14 cellular contexts compared by ENCODE assay signal in the genomic region with DNA sequence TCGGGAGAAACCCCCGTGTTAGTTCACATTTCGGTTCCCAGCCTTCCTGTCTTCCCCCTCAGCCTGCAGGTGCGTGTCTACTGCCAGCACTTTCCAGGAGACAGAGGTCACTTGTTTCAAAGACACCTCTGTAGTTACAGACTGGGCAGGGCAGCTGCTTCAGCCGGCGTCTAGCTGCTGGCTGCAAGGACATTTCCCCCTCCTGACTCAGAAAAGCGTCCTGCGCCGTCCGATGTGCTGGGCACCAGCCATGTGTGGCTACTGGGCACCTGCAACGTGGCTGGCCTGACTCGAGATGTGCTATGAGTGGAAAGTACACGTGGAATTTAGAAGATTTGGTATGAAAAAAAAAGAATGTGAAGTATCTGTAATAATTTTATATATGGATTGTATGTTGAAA. TPM values are rescaled to one million over a fixed set of nuclear protein-coding genes. Genes with fewer than 3 reads are reported as not detected.
DNase-seq lines count a peak whose midpoint lies in the region; ATAC-seq and TF ChIP-seq lines count a peak whose summit lies in the region.
"Had no signal": no experiment of that assay in that cellular context is flagged by ENCODE, and none has a peak within 500 bp of the region (broad histone marks: within the 10 kb centered on the region; RNA-seq: fewer than 3 reads in every experiment).

No MANE protein-coding gene starts in this region.

- H3K36me3 Mint-ChIP-seq in H9 (ENCODE audit: insufficient read depth in 1 of 3, low read depth in 3 of 3), result peaks cover 9 to 16% (median 12%) of the 10 kb centered on the region in 3 experiments; a peak in 6 of 7 replicates

- no peak overlapping the region for H3K4me3 Mint-ChIP-seq in H9

- H3K27me3 ChIP-seq in H9 (ENCODE audit: insufficient read depth, low read length) (no peaks in the 10 kb centered on the region), mammary epithelial cell (ENCODE audit: insufficient read depth, low read length) (no peaks in the 10 kb centered on the region), psoas muscle (ENCODE audit: insufficient read depth in 3 of 3, low read length in 2 of 3) (no peaks in the 10 kb centered on the region)

- H2BK12ac ChIP-seq in H9 (ENCODE audit: insufficient read length, low read depth, low read length), result no peak overlapping the region

- in situ Hi-C loops in mammary epithelial cell (cut with MboI; ENCODE audit: low sequenced_read_pairs in 2 of 2), result no loop called here

- no peak for TF ChIP-seq CTCF in H9 (conservative IDR thresholded peaks at IDR 0.05)
- no peak for TF ChIP-seq CTCF in mammary epithelial cell (conservative IDR thresholded peaks at IDR 0.05 in 1 of 2, IDR thresholded peaks at IDR 0.05 in 1 of 2; ENCODE audit: extremely low read depth in 1 of 2, insufficient read depth in 1 of 2, low read depth in 1 of 2, low read length in 2 of 2)
- no peak for TF ChIP-seq CTCF in psoas muscle (IDR thresholded peaks at IDR 0.05)

- peaks cover 7% of the 10 kb centered on the region for H3K79me1 ChIP-seq in H9 (ENCODE audit: insufficient read depth, low read depth, low read length, poor library complexity, severe bottlenecking)

- H4K5ac ChIP-seq in H9 (ENCODE audit: insufficient read length, low read depth, low read length), result no peak overlapping the region

- peaks cover 8% of the 10 kb centered on the region for H3K36me3 ChIP-seq in mammary epithelial cell (ENCODE audit: insufficient read depth, low read length)
- peaks cover 0 to 22% of the 10 kb centered on the region in 2 donors for H3K36me3 ChIP-seq in psoas muscle (ENCODE audit: insufficient read depth in 1 of 2, low read depth in 1 of 2)

- H2AK5ac ChIP-seq in H9 (ENCODE audit: insufficient read length, low read length), result no peak overlapping the region

- H2BK120ac ChIP-seq in H9 (ENCODE audit: low read depth, low read length, poor library complexity, severe bottlenecking), result no peak overlapping the region

- H2BK20ac ChIP-seq in H9 (ENCODE audit: low read depth, low read length, poor library complexity, severe bottlenecking), result no peak overlapping the region

- H3K9me3 ChIP-seq in H9 (ENCODE audit: control insufficient read depth, low read depth, low read length) (no peaks in the 10 kb centered on the region), mammary epithelial cell (replicated peaks; ENCODE audit: insufficient read depth, low read length) (no peaks in the 10 kb centered on the region), psoas muscle (no peaks in the 10 kb centered on the region)

- no peaks in the 10 kb centered on the region for H3K9me3 Mint-ChIP-seq in H9

- H2BK5ac ChIP-seq in H9 (ENCODE audit: insufficient read length, low read length), result no peak overlapping the region

- H3K27me3 Mint-ChIP-seq in H9 (ENCODE audit: low read depth), result no peaks in the 10 kb centered on the region

- H3K4me2 ChIP-seq in H9 (ENCODE audit: insufficient read depth, insufficient read length, low read length) (no peak overlapping the region), mammary epithelial cell (ENCODE audit: insufficient read depth, low read depth, low read length) (no peak overlapping the region)

- no peak overlapping the region for H4K91ac ChIP-seq in H9 (ENCODE audit: insufficient read length, low read depth, low read length)

- H3K79me2 ChIP-seq in H9 (ENCODE audit: insufficient read depth, low read length), result peaks cover 14% of the 10 kb centered on the region; the same call in 1 of the 2 replicates
- peaks cover 95% of the 10 kb centered on the region for H3K79me2 ChIP-seq in mammary epithelial cell (ENCODE audit: insufficient read depth, low read length)

- H3K23ac ChIP-seq in H9 (ENCODE audit: insufficient read length, low read depth, low read length), result no peak overlapping the region

- H2BK15ac ChIP-seq in H9 (ENCODE audit: low read depth, low read length), result no peak overlapping the region

- DNase-seq in H9 (no peak), mammary epithelial cell (peak; percentile 5), left kidney (ENCODE audit: low read depth, low spot score) (peak; percentile 63), psoas muscle (peak; percentile 62 to 78)
- DNase-seq in activated CD4-positive, alpha-beta T cell treated with anti-CD3 and anti-CD28 coated beads, Interleukin-2, amount 50 U/mL, for 4 hours, result no peak
- DNase-seq: Kasumi-1; NCI-H1694; NCI-H524; stimulated activated CD4-positive, alpha-beta T cell treated with anti-CD3 and anti-CD28 coated beads, Interleukin-4, amount 100 ng/mL, for 1 hour had no signal

- intact Hi-C loops in mammary epithelial cell (cut with micrococcal nuclease), result no loop called here
- intact Hi-C loops in psoas muscle (cut with DNase I), result no loop called here

- H3K27ac Mint-ChIP-seq in H9, result peak overlapping the region in 2 of 3 experiments; percentile 80 to 86; a peak in 2 of 7 replicates

- no peak overlapping the region for H3K4ac ChIP-seq in H9 (ENCODE audit: low read depth, low read length)

- CTCF ChIA-PET in mammary epithelial cell (lab: Charles Lee; ENCODE audit: low non-redundant PET), result no interaction called here

- no peak overlapping the region for H3K56ac ChIP-seq in H9 (ENCODE audit: insufficient read length, low read depth, low read length)

- BruUV-seq in mammary epithelial cell (replicated peaks; lab: Mats Ljungman, UMichigan), result no TSS peak

- H3K27ac ChIP-seq in H9 (ENCODE audit: insufficient read length, low read depth, low read length) (no peak overlapping the region), mammary epithelial cell (ENCODE audit: insufficient read depth, low read depth, low read length) (no peak overlapping the region), psoas muscle (peak overlapping the region; percentile 41)

- no peak overlapping the region; the same call in 1 of the 2 replicates for H3K14ac ChIP-seq in H9 (ENCODE audit: insufficient read depth, low read length)

- no peak overlapping the region for H3T11ph ChIP-seq in H9 (ENCODE audit: low read length)

- H3K4me1 ChIP-seq in H9 (ENCODE audit: insufficient read depth, low read length), result no peaks in the 10 kb centered on the region
- peaks cover 2% of the 10 kb centered on the region for H3K4me1 ChIP-seq in mammary epithelial cell (ENCODE audit: insufficient read depth, low read length)
- peaks cover 74% of the 10 kb centered on the region for H3K4me1 ChIP-seq in psoas muscle

- H4K8ac ChIP-seq in H9 (replicated peaks; ENCODE audit: insufficient read length, low read depth, low read length), result no peak overlapping the region

- H3K23me2 ChIP-seq in H9 (ENCODE audit: insufficient read length, low read depth, low read length, poor library complexity, severe bottlenecking), result no peaks in the 10 kb centered on the region

- H3K9ac ChIP-seq in H9 (ENCODE audit: extremely low read depth, insufficient read length, low read length) (no peak overlapping the region), mammary epithelial cell (ENCODE audit: insufficient read depth, low read length) (no peak overlapping the region)

- H4K20me1 ChIP-seq in H9 (ENCODE audit: control insufficient read depth, insufficient read depth, insufficient read length) (no peaks in the 10 kb centered on the region), mammary epithelial cell (ENCODE audit: insufficient read depth, low read length) (no peaks in the 10 kb centered on the region)

- peaks cover 17 to 41% of the 10 kb centered on the region in 2 experiments for H3K4me1 Mint-ChIP-seq in H9

- dilution Hi-C loops in mammary epithelial cell (cut with HindIII; ENCODE audit: low sequenced_read_pairs), result no loop called here

- 100% methylated on average over 1 of the region's 13 CpGs for WGBS in H9 (ENCODE audit: extremely low coverage, insufficient read length, low lambda C conversion rate)
- WGBS in mammary epithelial cell (ENCODE audit: low coverage, missing lambda C conversion rate), result 35% methylated on average over 13 of the region's 13 CpGs
- 23 to 32% (median 26%) methylated on average over 13 of the region's 13 CpGs for WGBS in psoas muscle, 3 donors

- H3K4me3 ChIP-seq in mammary epithelial cell (replicated peaks in 1 of 3; ENCODE audit: insufficient read depth in 1 of 3, low read depth in 2 of 3, low read length in 3 of 3) (no peak overlapping the region), psoas muscle (no peak overlapping the region)

- ATAC-seq in psoas muscle (peak; percentile 78 to 85 (median 80)), GM18511 (IDR thresholded peaks at IDR 0.05; ENCODE audit: unreplicated experiment) (no peak), HG03571 (IDR thresholded peaks at IDR 0.05; ENCODE audit: unreplicated experiment) (no peak), GM18907 (IDR thresholded peaks at IDR 0.05; ENCODE audit: unreplicated experiment) (no peak)

- no peak overlapping the region for H3K18ac ChIP-seq in H9 (ENCODE audit: insufficient read length, low read depth, low read length)

- H2AFZ ChIP-seq in H9 (ENCODE audit: low read length) (no peak overlapping the region), mammary epithelial cell (ENCODE audit: low read depth, low read length) (no peak overlapping the region)

RNA-seq across cellular contexts. Expression of gene RRBP1, which starts 37.6 kb away (rescaled TPM):
- total RNA-seq in H9 (2021) (89.8 and 97.8 TPM in 2 replicates), mammary epithelial cell (100 to 1,000 TPM in 1 of 2 donors, 10 to 100 TPM in 1; 85.2 to 230 TPM), psoas muscle (10 to 100 TPM; 21.1 to 40.8 (median 22.6) TPM)
- polyA plus RNA-seq in mammary epithelial cell (82.9 TPM), psoas muscle (10 to 100 TPM; 14.2 to 30.3 (median 19.1) TPM)
- 145 TPM for polyA minus RNA-seq in mammary epithelial cell

RNA-seq across cellular contexts. Expression of gene BANF2, which starts 55.3 kb away (rescaled TPM):
- total RNA-seq in H9 (2021) (not detected in 2 replicates), mammary epithelial cell (not detected), psoas muscle (not detected)
- polyA plus RNA-seq in mammary epithelial cell (not detected), psoas muscle (not detected)
- polyA minus RNA-seq in mammary epithelial cell, result not detected
- total RNA-seq: bronchial epithelial cell, urinary bladder had no signal
- polyA plus RNA-seq: urinary bladder had no signal

Comparison
In these comparisons a context has a peak if more than half of its experiments do, and no peak if none do; other contexts are left out.
1. DNase-seq: peak in mammary epithelial cell (single experiment), left kidney (single experiment) and psoas muscle (2 of 2); none in H9 (single experiment) and activated CD4-positive, alpha-beta T cell treated with anti-CD3 and anti-CD28 coated beads, Interleukin-2, amount 50 U/mL, for 4 hours (0 of 2).
2. ATAC-seq: peak in psoas muscle (4 of 4); none in GM18511 (single experiment), HG03571 (single experiment) and GM18907 (single experiment).